In genomic region chr13:104426435-104426834, GRCh38 we compare ENCODE assay signal across 17 cellular contexts.
A peak's percentile ranks its signal among the peaks of the same experiment; 100 is the strongest.
DNase-seq lines count a peak whose midpoint lies in the region; ATAC-seq and TF ChIP-seq lines count a peak whose summit lies in the region.
"Had no signal": no experiment of that assay in that cellular context is flagged by ENCODE, and none has a peak within 500 bp of the region (broad histone marks: within the 10 kb centered on the region; RNA-seq: fewer than 3 reads in every experiment).

No MANE protein-coding gene starts in this region.

- H3K9ac ChIP-seq in IMR-90 (ENCODE audit: low read depth, low read length) = no peak overlapping the region
- H3K9ac ChIP-seq: BLaER1 treated with 17β-estradiol and CSF1 and Interleukin-3, amounts not matched to agents 10 nM and 100 nM; GM23248 had no signal

- H3K36me3 ChIP-seq in IMR-90 (ENCODE audit: control insufficient read depth, insufficient read depth, low read length) = no peaks in the 10 kb centered on the region
- H3K36me3 ChIP-seq: BE2C; BLaER1 treated with 17β-estradiol and CSF1 and Interleukin-3, amounts not matched to agents 10 nM and 100 nM had no signal

- in situ Hi-C loops in IMR-90 (cut with MboI; ENCODE audit: low sequenced_read_pairs) = no loop called here

- H3K9me1 ChIP-seq in IMR-90 (ENCODE audit: insufficient read depth, low read length) = no peaks in the 10 kb centered on the region

- 0 out of 2 replicates have a peak, but pooled peaks cover 2% of the 10 kb centered on the region for H3K9me3 ChIP-seq in IMR-90 (ENCODE audit: control insufficient read depth, insufficient read depth, low read length)
- H3K9me3 ChIP-seq: BE2C had no signal

- TF ChIP-seq RAD21 in IMR-90 (IDR thresholded peaks at IDR 0.05; ENCODE audit: low read length) = no peak

- ATAC-seq in IMR-90 (ENCODE audit: low read depth) = no peak
- no peak for ATAC-seq in GM18520 (IDR thresholded peaks at IDR 0.05; ENCODE audit: unreplicated experiment)
- ATAC-seq in HG03521 (IDR thresholded peaks at IDR 0.05; ENCODE audit: unreplicated experiment) = no peak
- ATAC-seq: HCT116 had no signal

- H4K91ac ChIP-seq in IMR-90 (ENCODE audit: insufficient read depth, low read depth, low read length) = no peak overlapping the region

- no peak overlapping the region for H2AFZ ChIP-seq in IMR-90 (replicated peaks; ENCODE audit: low read length, poor library complexity)
- H2AFZ ChIP-seq: GM23248 had no signal

- H3K27ac ChIP-seq in IMR-90 (ENCODE audit: insufficient read depth, low read length) = no peak overlapping the region
- H3K27ac ChIP-seq: 22Rv1; BLaER1 treated with 17β-estradiol and CSF1 and Interleukin-3, amounts not matched to agents 10 nM and 100 nM; GM23248 had no signal

- POLR2A ChIA-PET in IMR-90 (lab: Charles Lee; ENCODE audit: unreplicated experiment) = no interaction called here

- no peak for TF ChIP-seq CTCF in IMR-90 (conservative IDR thresholded peaks at IDR 0.05; ENCODE audit: low read depth, low read length)

- no peak overlapping the region for H4K8ac ChIP-seq in IMR-90 (ENCODE audit: low read depth in 2 of 2, low read length in 2 of 2)

- H3K4me2 ChIP-seq in IMR-90 (ENCODE audit: low read depth, low read length) = no peak overlapping the region
- H3K4me2 ChIP-seq: BLaER1 treated with 17β-estradiol and CSF1 and Interleukin-3, amounts not matched to agents 10 nM and 100 nM had no signal

- no peak overlapping the region for H3K18ac ChIP-seq in IMR-90 (ENCODE audit: low read depth, low read length)

- peak; percentile 3 for DNase-seq in DMS53 (lab: John Stamatoyannopoulos, UW)
- DNase-seq in DMS53 treated with DMSO at 0.1 percent for 48 hours (lab: John Stamatoyannopoulos, UW; ENCODE audit: unreplicated experiment) = no peak
- no peak for DNase-seq in IMR-90
- peak; percentile 8 for DNase-seq in amniotic epithelial cell (ENCODE audit: low read depth)
- peak; percentile 5 for DNase-seq in iris pigment epithelial cell (ENCODE audit: low read depth)
- DNase-seq: BE2C; CD4-positive, alpha-beta T cell; CD8-positive, alpha-beta memory T cell; DMS 273 treated with DMSO at 0.1 percent for 48 hours; DND-41; GM23248; H9 had no signal

- no peaks in the 10 kb centered on the region for H3K27me3 ChIP-seq in IMR-90 (ENCODE audit: control insufficient read depth, insufficient read depth, low read length)
- H3K27me3 ChIP-seq: BE2C; BLaER1 treated with 17β-estradiol and CSF1 and Interleukin-3, amounts not matched to agents 10 nM and 100 nM had no signal

- no peak overlapping the region for H4K5ac ChIP-seq in IMR-90 (ENCODE audit: low read depth, low read length)

- intact Hi-C loops in IMR-90 (cut with micrococcal nuclease) = no loop called here

- no peak overlapping the region for H2BK120ac ChIP-seq in IMR-90 (ENCODE audit: low read depth, low read length)

- H3K4ac ChIP-seq in IMR-90 (ENCODE audit: low read depth, low read length) = no peak overlapping the region

- no peak overlapping the region for H3K14ac ChIP-seq in IMR-90 (replicated peaks; ENCODE audit: low read depth, low read length)

- no peak overlapping the region for H3K23ac ChIP-seq in IMR-90 (ENCODE audit: low read depth, low read length)

- no peak overlapping the region for H3K4me3 ChIP-seq in IMR-90 (ENCODE audit: insufficient read depth, low read depth, low read length)
- H3K4me3 ChIP-seq: BLaER1 treated with 17β-estradiol and CSF1 and Interleukin-3, amounts not matched to agents 10 nM and 100 nM; GM23248 had no signal

- WGBS in IMR-90 (ENCODE audit: extremely low coverage in 2 of 2, insufficient read length in 1 of 2), 2 experiments = 100% methylated on average over 1 of the region's 4 CpGs; no CpG with 5 or more reads in 1 of the 2 experiments

- no peaks in the 10 kb centered on the region for H3K4me1 ChIP-seq in IMR-90 (ENCODE audit: control insufficient read depth, insufficient read depth, low read length)
- H3K4me1 ChIP-seq: BE2C; BLaER1 treated with 17β-estradiol and CSF1 and Interleukin-3, amounts not matched to agents 10 nM and 100 nM had no signal

- H3K79me1 ChIP-seq in IMR-90 (ENCODE audit: low read depth in 1 of 2, low read length in 2 of 2) = no peaks in the 10 kb centered on the region

- no peak overlapping the region for H2AK5ac ChIP-seq in IMR-90 (ENCODE audit: low read depth, low read length)

- no peak overlapping the region for H2BK5ac ChIP-seq in IMR-90 (ENCODE audit: low read depth, low read length, poor library complexity, severe bottlenecking)

- no peak for TF ChIP-seq POLR2A in IMR-90 (IDR thresholded peaks at IDR 0.05; ENCODE audit: low read depth, low read length)

- H2BK20ac ChIP-seq in IMR-90 (ENCODE audit: low read depth, low read length) = no peak overlapping the region

- CTCF ChIA-PET in IMR-90 (lab: Yijun Ruan, JAX) = no interaction called here

- H3K56ac ChIP-seq in IMR-90 (ENCODE audit: extremely low read depth, insufficient read depth, low read length) = no peak overlapping the region

- dilution Hi-C loops in IMR-90 (cut with HindIII; ENCODE audit: low sequenced_read_pairs, unreplicated experiment) = no loop called here

- no peak overlapping the region for H2BK15ac ChIP-seq in IMR-90 (ENCODE audit: low read depth, low read length)

- no peaks in the 10 kb centered on the region for H4K20me1 ChIP-seq in IMR-90 (ENCODE audit: insufficient read depth, low read length)
- H4K20me1 ChIP-seq: BLaER1 treated with 17β-estradiol and CSF1 and Interleukin-3, amounts not matched to agents 10 nM and 100 nM had no signal

- BruUV-seq in IMR-90 (replicated peaks; lab: Mats Ljungman, UMichigan) = no TSS peak

- no peak overlapping the region for H2AK9ac ChIP-seq in IMR-90 (replicated peaks; ENCODE audit: low read depth, low read length, poor library complexity)

TF ChIP-seq in IMR-90, 13 proteins besides CTCF, POLR2A, EP300 and RAD21:
- TF ChIP-seq, protein P1, sequence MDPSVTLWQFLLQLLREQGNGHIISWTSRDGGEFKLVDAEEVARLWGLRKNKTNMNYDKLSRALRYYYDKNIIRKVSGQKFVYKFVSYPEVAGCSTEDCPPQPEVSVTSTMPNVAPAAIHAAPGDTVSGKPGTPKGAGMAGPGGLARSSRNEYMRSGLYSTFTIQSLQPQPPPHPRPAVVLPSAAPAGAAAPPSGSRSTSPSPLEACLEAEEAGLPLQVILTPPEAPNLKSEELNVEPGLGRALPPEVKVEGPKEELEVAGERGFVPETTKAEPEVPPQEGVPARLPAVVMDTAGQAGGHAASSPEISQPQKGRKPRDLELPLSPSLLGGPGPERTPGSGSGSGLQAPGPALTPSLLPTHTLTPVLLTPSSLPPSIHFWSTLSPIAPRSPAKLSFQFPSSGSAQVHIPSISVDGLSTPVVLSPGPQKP (IDR thresholded peaks at IDR 0.05; ENCODE audit: borderline replicate concordance, low read depth, low read length) = no peak
- TF ChIP-seq CEBPB (IDR thresholded peaks at IDR 0.05; ENCODE audit: low read depth, low read length) = peak; percentile 80

Comparison
In these comparisons a context has a peak if more than half of its experiments do, and no peak if none do; other contexts are left out.
1. DNase-seq: peak in DMS53 (single experiment), amniotic epithelial cell (single experiment) and iris pigment epithelial cell (single experiment); none in DMS53 treated with DMSO at 0.1 percent for 48 hours (single experiment) and IMR-90 (single experiment).